11 cellular contexts compared by ENCODE assay signal in the genomic region with DNA sequence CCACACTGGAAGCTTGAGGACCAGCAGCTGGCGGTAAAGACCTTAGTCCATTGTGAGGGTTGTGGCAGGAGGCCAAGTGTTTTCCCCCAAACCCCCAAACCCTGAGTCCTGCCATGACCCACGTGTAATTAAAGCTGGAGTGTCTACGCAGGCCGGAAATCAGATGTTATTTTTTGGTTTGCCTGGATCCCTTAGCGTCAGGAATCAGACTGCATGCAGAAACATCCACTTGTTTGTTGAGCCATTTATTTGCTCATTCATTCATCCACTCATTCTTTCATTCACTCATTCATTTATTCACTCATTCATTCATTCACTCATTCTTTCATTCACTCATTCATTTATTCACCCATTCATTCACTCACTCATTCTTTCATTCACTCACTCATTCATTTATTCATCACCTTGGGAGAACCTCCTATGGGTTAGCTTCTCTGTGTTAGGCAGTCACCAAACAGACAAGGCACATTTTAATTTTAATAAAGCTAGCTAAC.
A peak's percentile ranks its signal among the peaks of the same experiment; 100 is the strongest.
DNase-seq lines count a peak whose midpoint lies in the region; ATAC-seq lines count a peak whose summit lies in the region.
"Had no signal": no experiment of that assay in that cellular context is flagged by ENCODE, and none has a peak within 500 bp of the region (broad histone marks: within the 10 kb centered on the region; RNA-seq: fewer than 3 reads in every experiment).

No MANE protein-coding gene starts in this region.

- no peak for DNase-seq in activated naive CD4-positive, alpha-beta T cell treated with anti-CD3 and anti-CD28 coated beads, Interleukin-2, amount 50 U/mL, for 16 hours
- DNase-seq in effector memory CD4-positive, alpha-beta T cell = no peak
- DNase-seq in T-helper 9 cell = no peak
- DNase-seq: activated CD8-positive, alpha-beta memory T cell treated with anti-CD3 and anti-CD28 coated beads, Interleukin-2, amount 50 U/mL, for 4 hours; OCI-M1 had no signal

- H3K4me3 ChIP-seq in effector memory CD4-positive, alpha-beta T cell (ENCODE audit: insufficient read depth, low read depth, low read length, poor library complexity, severe bottlenecking) = peak overlapping the region; percentile 48
- H3K4me3 ChIP-seq in stomach smooth muscle (ENCODE audit: low read length in 2 of 2) = peak overlapping the region; percentile 26 to 65

- H3K9ac ChIP-seq in stomach smooth muscle (ENCODE audit: low read length in 2 of 2) = no peak overlapping the region

- ATAC-seq in HG03432 (IDR thresholded peaks at IDR 0.05; ENCODE audit: unreplicated experiment) (peak; percentile 20), GM21367 (IDR thresholded peaks at IDR 0.05; ENCODE audit: unreplicated experiment) (no peak), HG02840 (IDR thresholded peaks at IDR 0.05; ENCODE audit: low FRiP score, unreplicated experiment) (no peak)

- no peaks in the 10 kb centered on the region for H3K9me3 ChIP-seq in effector memory CD4-positive, alpha-beta T cell (ENCODE audit: control insufficient read depth, low read length)
- no peaks in the 10 kb centered on the region for H3K9me3 ChIP-seq in stomach smooth muscle (ENCODE audit: control insufficient read depth in 2 of 2, low read length in 2 of 2)

- H3K27ac Mint-ChIP-seq in activated naive CD4-positive, alpha-beta T cell treated with anti-CD3 and anti-CD28 coated beads, Interleukin-2, amount 50 U/mL, for 24 hours = peak overlapping the region; percentile 37

- H3K27me3 ChIP-seq in effector memory CD4-positive, alpha-beta T cell (replicated peaks; ENCODE audit: control insufficient read depth, insufficient read depth, low read length, poor library complexity, severe bottlenecking) = no peaks in the 10 kb centered on the region
- peaks cover 0 to 3% of the 10 kb centered on the region in 2 donors for H3K27me3 ChIP-seq in stomach smooth muscle (ENCODE audit: control insufficient read depth in 1 of 2, insufficient read depth in 2 of 2, low read length in 2 of 2)

- H3K9me3 Mint-ChIP-seq in activated naive CD4-positive, alpha-beta T cell treated with anti-CD3 and anti-CD28 coated beads, Interleukin-2, amount 50 U/mL, for 24 hours = no peaks in the 10 kb centered on the region
- H3K9me3 Mint-ChIP-seq: nephron had no signal

- H3K36me3 Mint-ChIP-seq in activated naive CD4-positive, alpha-beta T cell treated with anti-CD3 and anti-CD28 coated beads, Interleukin-2, amount 50 U/mL, for 24 hours = no peaks in the 10 kb centered on the region

- H3K4me1 Mint-ChIP-seq in activated naive CD4-positive, alpha-beta T cell treated with anti-CD3 and anti-CD28 coated beads, Interleukin-2, amount 50 U/mL, for 24 hours = peaks cover 31% of the 10 kb centered on the region

- H3K36me3 ChIP-seq in effector memory CD4-positive, alpha-beta T cell (ENCODE audit: control insufficient read depth, insufficient read depth, low read length) = no peaks in the 10 kb centered on the region
- H3K36me3 ChIP-seq in stomach smooth muscle (ENCODE audit: control insufficient read depth in 2 of 2, insufficient read depth in 2 of 2, low read length in 2 of 2) = no peaks in the 10 kb centered on the region

- no peaks in the 10 kb centered on the region for H3K27me3 Mint-ChIP-seq in activated naive CD4-positive, alpha-beta T cell treated with anti-CD3 and anti-CD28 coated beads, Interleukin-2, amount 50 U/mL, for 24 hours

- peak overlapping the region; percentile 34 for H3K4me3 Mint-ChIP-seq in activated naive CD4-positive, alpha-beta T cell treated with anti-CD3 and anti-CD28 coated beads, Interleukin-2, amount 50 U/mL, for 24 hours

- H3K27ac ChIP-seq in effector memory CD4-positive, alpha-beta T cell (ENCODE audit: insufficient read depth, low read length, poor library complexity, severe bottlenecking) = peak overlapping the region; percentile 29
- H3K27ac ChIP-seq in stomach smooth muscle (ENCODE audit: low read length) = no peak overlapping the region

- peaks cover 19% of the 10 kb centered on the region for H3K4me1 ChIP-seq in effector memory CD4-positive, alpha-beta T cell (ENCODE audit: control insufficient read depth, insufficient read depth, low read length, poor library complexity, severe bottlenecking)
- peaks cover 8% of the 10 kb centered on the region for H3K4me1 ChIP-seq in stomach smooth muscle (ENCODE audit: control insufficient read depth, insufficient read depth, low read length)
